In the genomic region with DNA sequence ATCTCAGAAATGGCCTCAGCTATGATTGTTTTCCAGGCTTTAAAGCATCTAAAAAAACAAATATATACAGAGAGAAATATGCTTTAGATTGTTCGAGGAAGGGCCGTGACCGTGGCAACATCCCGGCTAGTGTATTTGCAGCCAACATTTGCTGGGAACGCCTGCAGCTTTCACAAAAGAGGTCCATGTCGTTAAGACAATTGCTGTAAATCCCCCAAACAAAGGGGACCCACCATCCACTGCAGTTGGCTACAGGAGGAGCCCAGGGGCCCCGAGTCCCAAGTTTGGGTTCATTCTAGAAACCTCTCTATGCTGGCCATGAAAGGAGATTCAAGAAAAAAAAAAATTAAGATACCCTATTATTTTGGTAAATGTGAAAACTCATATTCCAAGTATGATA, we compare ENCODE assay signal across 24 cellular contexts.
"Had no signal": no experiment of that assay in that cellular context is flagged by ENCODE, and none has a peak within 500 bp of the region (broad histone marks: within the 10 kb centered on the region; RNA-seq: fewer than 3 reads in every experiment).

No MANE protein-coding gene starts in this region.

- H3K9me3 Mint-ChIP-seq: activated naive CD4-positive, alpha-beta T cell treated with anti-CD3 and anti-CD28 coated beads, Interleukin-2, amount 50 U/mL, for 24 hours; activated T-cell treated with anti-CD3 and anti-CD28 coated beads, Interleukin-2, amount 50 U/mL, for 24 hours; activated T-helper 1 cell treated with anti-CD3 and anti-CD28 coated beads, Interleukin-12 subunit alpha, Interleukin-12 subunit beta, Interleukin-2, Interleukin-4 antibody, amounts not matched to agents 30 ng/mL and 10 ng/mL and 1 ng/mL, durations not matched to agents 14 hours and 24 hours and 36 hours; T-helper 1 cell treated with Interleukin-12 subunit alpha and Interleukin-12 subunit beta and Interleukin-4 antibody, amounts not matched to agents 30 μg/mL and 1 μg/mL, for 36 hours had no signal

- ATAC-seq: activated CD8-positive, alpha-beta T cell treated with anti-CD3 and anti-CD28 coated beads, Interleukin-2, amount 10 ng/mL, durations not matched to agents 7 days and 5 days; PC-3; SK-N-SH treated with all-trans-retinoic acid at 6 μM for 48 hours had no signal

- H3K4me1 Mint-ChIP-seq: activated naive CD4-positive, alpha-beta T cell treated with anti-CD3 and anti-CD28 coated beads, Interleukin-2, amount 50 U/mL, for 24 hours had no signal

- H3K27ac Mint-ChIP-seq: activated CD8-positive, alpha-beta T cell treated with anti-CD3 and anti-CD28 coated beads, Interleukin-2, amount 10 ng/mL, durations not matched to agents 7 days and 5 days; activated naive CD4-positive, alpha-beta T cell treated with anti-CD3 and anti-CD28 coated beads, Interleukin-2, amount 50 U/mL, for 24 hours; activated T-cell treated with anti-CD3 and anti-CD28 coated beads, Interleukin-2, amount 50 U/mL, for 24 hours; activated T-helper 1 cell treated with anti-CD3 and anti-CD28 coated beads, Interleukin-12 subunit alpha, Interleukin-12 subunit beta, Interleukin-2, Interleukin-4 antibody, amounts not matched to agents 30 ng/mL and 10 ng/mL and 1 ng/mL, durations not matched to agents 14 hours and 24 hours and 36 hours; T-helper 1 cell treated with Interleukin-12 subunit alpha and Interleukin-12 subunit beta and Interleukin-4 antibody, amounts not matched to agents 30 μg/mL and 1 μg/mL, for 36 hours had no signal

- H3K4me3 Mint-ChIP-seq: activated CD8-positive, alpha-beta T cell treated with anti-CD3 and anti-CD28 coated beads, Interleukin-2, amount 10 ng/mL, durations not matched to agents 7 days and 5 days; activated naive CD4-positive, alpha-beta T cell treated with anti-CD3 and anti-CD28 coated beads, Interleukin-2, amount 50 U/mL, for 24 hours; activated T-cell treated with anti-CD3 and anti-CD28 coated beads, Interleukin-2, amount 50 U/mL, for 24 hours; activated T-helper 1 cell treated with anti-CD3 and anti-CD28 coated beads, Interleukin-12 subunit alpha, Interleukin-12 subunit beta, Interleukin-2, Interleukin-4 antibody, amounts not matched to agents 30 ng/mL and 10 ng/mL and 1 ng/mL, durations not matched to agents 14 hours and 24 hours and 36 hours; T-helper 1 cell treated with Interleukin-12 subunit alpha and Interleukin-12 subunit beta and Interleukin-4 antibody, amounts not matched to agents 30 μg/mL and 1 μg/mL, for 36 hours had no signal

- H3K27me3 Mint-ChIP-seq: activated naive CD4-positive, alpha-beta T cell treated with anti-CD3 and anti-CD28 coated beads, Interleukin-2, amount 50 U/mL, for 24 hours; activated T-cell treated with anti-CD3 and anti-CD28 coated beads, Interleukin-2, amount 50 U/mL, for 24 hours had no signal

- DNase-seq: activated CD4-positive, alpha-beta T cell treated with anti-CD3 and anti-CD28 coated beads for 48 hours; activated CD4-positive, alpha-beta T cell treated with anti-CD3 and anti-CD28 coated beads, Interleukin-2, amount 50 U/mL, for 4 hours; activated CD4-positive, CD25-positive, alpha-beta regulatory T cell treated with anti-CD3 and anti-CD28 coated beads, Interleukin-2, amount 50 U/mL, for 72 hours; activated CD8-positive, alpha-beta T cell treated with anti-CD3 and anti-CD28 coated beads, Interleukin-2, amount 10 ng/mL, durations not matched to agents 7 days and 5 days; activated effector memory CD4-positive, alpha-beta T cell treated with Interleukin-2 at 50 U/mL for 16 hours; activated naive CD4-positive, alpha-beta T cell; activated T-cell treated with anti-CD3 and anti-CD28 coated beads, Interleukin-2, amount 50 U/mL, for 24 hours; aorta; caudate nucleus; Kasumi-1; KBM-7; NCI-H1105; NCI-H1436; NCI-H1694 treated with DMSO at 0.1 percent for 48 hours; NCI-H2029 treated with DMSO at 0.1 percent for 48 hours; NCI-H2171; NCI-H226; NCI-H526; PC-3; SHP77 had no signal
